In the genomic region with DNA sequence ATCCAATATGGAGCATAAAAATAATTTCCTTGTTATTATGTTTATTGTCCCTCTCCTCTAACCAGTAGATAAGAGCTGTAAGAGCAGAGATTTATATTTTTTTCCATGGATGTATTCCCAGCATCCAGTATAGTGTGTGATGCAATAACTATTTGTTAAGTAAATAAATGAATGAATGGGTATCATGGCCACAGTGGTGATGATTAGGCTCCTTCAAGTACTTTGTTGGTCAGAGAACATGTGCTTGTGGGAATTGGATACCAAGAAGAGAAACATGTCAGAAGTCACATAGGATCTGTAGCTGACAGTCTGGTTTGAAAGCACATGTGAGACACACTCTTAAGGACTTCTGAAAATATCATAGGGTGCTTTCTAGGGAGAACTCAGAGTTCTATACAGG, we compare ENCODE assay signal across 14 cellular contexts.
"Had no signal": no experiment of that assay in that cellular context is flagged by ENCODE, and none has a peak within 500 bp of the region (broad histone marks: within the 10 kb centered on the region; RNA-seq: fewer than 3 reads in every experiment).

No MANE protein-coding gene starts in this region.

- H3K9me3 ChIP-seq: psoas muscle had no signal

- DNase-seq: activated CD4-positive, alpha-beta T cell treated with anti-CD3 and anti-CD28 coated beads, Interleukin-2, amount 50 U/mL, for 1 hour; activated naive CD4-positive, alpha-beta T cell treated with anti-CD3 and anti-CD28 coated beads, Interleukin-2, amount 50 U/mL, for 16 hours; activated T-cell treated with anti-CD3 and anti-CD28 coated beads, Interleukin-2, amount 50 U/mL, for 1 hour; adrenal gland; brain microvascular endothelial cell; glutamatergic neuron; immature natural killer cell; mucosa of descending colon; naive thymus-derived CD8-positive, alpha-beta T cell; psoas muscle; stimulated activated CD4-positive, alpha-beta T cell treated with anti-CD3 and anti-CD28 coated beads, Interleukin-2, amount 100 ng/mL, for 48 hours; stimulated activated naive CD4-positive, alpha-beta T cell treated with Interleukin-2 at 50 U/mL for 16 hours; upper lobe of left lung had no signal

- H3K36me3 Mint-ChIP-seq: immature natural killer cell; naive thymus-derived CD8-positive, alpha-beta T cell had no signal

- H3K36me3 ChIP-seq: adrenal gland, brain microvascular endothelial cell, upper lobe of left lung had no signal

- H3K4me3 ChIP-seq: adrenal gland, mucosa of descending colon, psoas muscle, upper lobe of left lung had no signal

- ATAC-seq: esophagus mucosa; mucosa of descending colon; naive thymus-derived CD8-positive, alpha-beta T cell; psoas muscle had no signal

- H3K4me3 Mint-ChIP-seq: immature natural killer cell; naive thymus-derived CD8-positive, alpha-beta T cell had no signal

- H3K4me1 ChIP-seq: adrenal gland, psoas muscle, upper lobe of left lung had no signal

- H3K4me1 Mint-ChIP-seq: immature natural killer cell; naive thymus-derived CD8-positive, alpha-beta T cell had no signal

- H3K27ac Mint-ChIP-seq: immature natural killer cell; naive thymus-derived CD8-positive, alpha-beta T cell had no signal

- H3K27ac ChIP-seq: adrenal gland, brain microvascular endothelial cell, psoas muscle, upper lobe of left lung had no signal

- H3K27me3 ChIP-seq: adrenal gland, brain microvascular endothelial cell, upper lobe of left lung had no signal
